Comparison of ENCODE assay signal across 8 cellular contexts in the genomic region with DNA sequence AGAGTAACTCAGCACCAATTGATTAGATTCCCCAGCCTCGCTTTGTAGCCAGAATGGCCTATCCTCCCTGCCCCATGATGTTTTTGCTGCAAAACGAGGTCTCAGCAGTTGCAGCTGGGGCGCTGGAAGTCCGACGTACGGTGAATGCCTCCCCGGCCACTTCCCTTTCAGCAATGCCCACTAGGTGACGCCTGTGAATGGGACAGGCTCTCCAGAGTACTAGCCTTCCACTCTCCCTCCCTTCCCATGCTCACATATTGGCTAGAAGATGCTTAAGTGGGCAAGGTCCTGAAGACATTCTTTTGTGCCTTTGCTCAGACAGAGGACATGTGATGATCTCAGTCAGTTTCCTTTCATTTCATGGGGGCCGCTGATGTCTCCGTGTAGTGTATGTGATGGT. TPM values are rescaled to one million over a fixed set of nuclear protein-coding genes. Genes with fewer than 3 reads are reported as not detected.
DNase-seq lines count a peak whose midpoint lies in the region; ATAC-seq and TF ChIP-seq lines count a peak whose summit lies in the region.

No MANE protein-coding gene starts in this region.

- no peak overlapping the region for H3K4me3 ChIP-seq in AG09309 (ENCODE audit: control insufficient read depth, low read depth, low read length)
- H3K4me3 ChIP-seq in astrocyte of the spinal cord (ENCODE audit: low read depth, low read length) = no peak overlapping the region
- H3K4me3 ChIP-seq in right lobe of liver = no peak overlapping the region

- WGBS in right lobe of liver (ENCODE audit: insufficient coverage, low coverage, low lambda C conversion rate, missing lambda C conversion rate) = 15% methylated on average over 10 of the region's 10 CpGs

- H3K27me3 ChIP-seq in right lobe of liver = no peaks in the 10 kb centered on the region

- intact Hi-C loops in right lobe of liver (cut with DNase I) = no loop called here

- TF ChIP-seq CTCF in AG09309 (IDR thresholded peaks at IDR 0.05; ENCODE audit: control insufficient read depth, insufficient read depth, low read depth, low read length, missing control alignments) (peak; percentile 87), astrocyte of the spinal cord (IDR thresholded peaks at IDR 0.05; ENCODE audit: low read depth, low read length) (peak; percentile 61), right lobe of liver (IDR thresholded peaks at IDR 0.05) (peak; percentile 70 to 84 (median 74))

- no peak overlapping the region for H3K27ac ChIP-seq in right lobe of liver

- TF ChIP-seq POLR2A in right lobe of liver (IDR thresholded peaks at IDR 0.05) = no peak

- in situ Hi-C loops in astrocyte of the spinal cord (cut with HindIII; ENCODE audit: low sequenced_read_pairs) = no loop called here

- H3K36me3 ChIP-seq in right lobe of liver = no peaks in the 10 kb centered on the region

- ATAC-seq in right lobe of liver (peak; percentile 93 to 97 (median 96)), HG02763 (IDR thresholded peaks at IDR 0.05; ENCODE audit: unreplicated experiment) (no peak), GM21360 (IDR thresholded peaks at IDR 0.05; ENCODE audit: unreplicated experiment) (no peak), GM18909 (IDR thresholded peaks at IDR 0.05; ENCODE audit: poor library complexity, unreplicated experiment) (no peak)

- DNase-seq in AG09309 (ENCODE audit: low read depth) (no peak), HK-2 (ENCODE audit: unreplicated experiment) (peak; percentile 5), astrocyte of the spinal cord (ENCODE audit: low read depth, low spot score) (peak; percentile 14), right lobe of liver (peak; percentile 58 to 70 (median 68)), UCSD-AML1 (lab: John Stamatoyannopoulos, UW; ENCODE audit: unreplicated experiment) (no peak)

- no peaks in the 10 kb centered on the region for H3K9me3 ChIP-seq in right lobe of liver

- no peaks in the 10 kb centered on the region for H3K4me1 ChIP-seq in right lobe of liver

RNA-seq across cellular contexts. Expression of gene DMRT2, which starts 50.8 kb away (rescaled TPM):
- under 1 TPM in 1 of 6 experiments, not detected in 5; 0.49 TPM for total RNA-seq in right lobe of liver

Comparison
In these comparisons a context has a peak if more than half of its experiments do, and no peak if none do; other contexts are left out.
1. DNase-seq: peak in HK-2 (single experiment), astrocyte of the spinal cord (single experiment) and right lobe of liver (3 of 3); none in AG09309 (single experiment) and UCSD-AML1 (single experiment).
2. ATAC-seq: peak in right lobe of liver (4 of 4); none in HG02763 (single experiment), GM21360 (single experiment) and GM18909 (single experiment).
3. Peak in every context shown above with its lines, with median percentiles within 50 percentile points of each other: CTCF ChIP-seq.